Comparison of ENCODE assay signal across 8 cellular contexts in genomic region chr5:151721087-151721646, GRCh38. TPM values are rescaled to one million over a fixed set of nuclear protein-coding genes. Genes with fewer than 3 reads are reported as not detected.
A peak's percentile ranks its signal among the peaks of the same experiment; 100 is the strongest.
DNase-seq lines count a peak whose midpoint lies in the region; ATAC-seq lines count a peak whose summit lies in the region.

No MANE protein-coding gene starts in this region.

- no peaks in the 10 kb centered on the region for H3K36me3 ChIP-seq in mesenchymal stem cell (ENCODE audit: control insufficient read depth in 1 of 2, insufficient read depth in 2 of 2, low read depth in 1 of 2, low read length in 2 of 2)

- no peaks in the 10 kb centered on the region for H3K9me3 ChIP-seq in mesenchymal stem cell (ENCODE audit: control insufficient read depth, low read length)

- H4K8ac ChIP-seq in mesenchymal stem cell (ENCODE audit: low read length) = no peak overlapping the region

- no peaks in the 10 kb centered on the region for H3K27me3 ChIP-seq in mesenchymal stem cell (ENCODE audit: control insufficient read depth in 1 of 2, insufficient read depth in 1 of 2, low read length in 2 of 2)

- H2AFZ ChIP-seq in mesenchymal stem cell (ENCODE audit: low read depth, low read length) = no peak overlapping the region

- DNase-seq in mesenchymal stem cell (peak; percentile 42), NCI-H2171 (lab: John Stamatoyannopoulos, UW) (no peak), NCI-H748 (lab: John Stamatoyannopoulos, UW; ENCODE audit: unreplicated experiment) (no peak), SIG-M5 treated with dmso at 0.1 percent for 504 hours (lab: John Stamatoyannopoulos, UW; ENCODE audit: unreplicated experiment) (no peak)
- DNase-seq in activated CD4-positive, CD25-positive, alpha-beta regulatory T cell treated with anti-CD3 and anti-CD28 coated beads, Interleukin-2, amount 50 U/mL, for 72 hours = no peak

- H3K23ac ChIP-seq in mesenchymal stem cell (ENCODE audit: low read length in 2 of 2) = no peak overlapping the region

- H3K4me2 ChIP-seq in mesenchymal stem cell (ENCODE audit: low read length, poor library complexity, severe bottlenecking) = no peak overlapping the region

- no peak overlapping the region for H3K9ac ChIP-seq in mesenchymal stem cell (ENCODE audit: low read length)

- H3K79me1 ChIP-seq in mesenchymal stem cell (replicated peaks; ENCODE audit: low read length, poor library complexity, severe bottlenecking) = no peaks in the 10 kb centered on the region

- no peak overlapping the region for H2BK120ac ChIP-seq in mesenchymal stem cell (ENCODE audit: low read depth, low read length)

- ATAC-seq in GM18868 (IDR thresholded peaks at IDR 0.05; ENCODE audit: unreplicated experiment) = peak; percentile 87
- peak; percentile 84 for ATAC-seq in GM21737 (IDR thresholded peaks at IDR 0.05; ENCODE audit: unreplicated experiment)
- peak; percentile 70 for ATAC-seq in HG03575 (IDR thresholded peaks at IDR 0.05; ENCODE audit: extremely low read depth, insufficient number of reproducible peaks, low FRiP score, unreplicated experiment)

- H3K4me3 ChIP-seq in mesenchymal stem cell (ENCODE audit: insufficient read depth in 1 of 2, low read depth in 1 of 2, low read length in 2 of 2) = no peak overlapping the region

- no peaks in the 10 kb centered on the region for H3K4me1 ChIP-seq in mesenchymal stem cell (ENCODE audit: control insufficient read depth, insufficient read depth, low read depth, low read length)

- peak overlapping the region in 1 of 2 experiments; percentile 30 for H2BK12ac ChIP-seq in mesenchymal stem cell (ENCODE audit: low read length in 2 of 2)

- WGBS in mesenchymal stem cell = 79% methylated on average over 3 of the region's 3 CpGs

- H3K14ac ChIP-seq in mesenchymal stem cell (ENCODE audit: low read length in 2 of 2) = no peak overlapping the region

- no peak overlapping the region for H2BK5ac ChIP-seq in mesenchymal stem cell (ENCODE audit: low read depth, low read length, poor library complexity, severe bottlenecking)

- no peak overlapping the region for H3K27ac ChIP-seq in mesenchymal stem cell (ENCODE audit: low read length, poor library complexity, severe bottlenecking)

- H3K4ac ChIP-seq in mesenchymal stem cell (ENCODE audit: low read depth in 1 of 2, low read length in 2 of 2) = peak overlapping the region in 1 of 2 experiments; percentile 59

- H4K91ac ChIP-seq in mesenchymal stem cell (ENCODE audit: low read length) = no peak overlapping the region

- H2AK5ac ChIP-seq in mesenchymal stem cell (ENCODE audit: low read length, severe bottlenecking) = no peak overlapping the region

- no peak overlapping the region for H3K18ac ChIP-seq in mesenchymal stem cell (ENCODE audit: low read depth in 1 of 2, low read length in 2 of 2)

- H2BK15ac ChIP-seq in mesenchymal stem cell (ENCODE audit: low read depth, poor library complexity, severe bottlenecking) = peak overlapping the region; percentile 83

RNA-seq across cellular contexts. Expression of gene SPARC, which starts 34.5 kb away (rescaled TPM):
- 5,201 TPM for polyA plus RNA-seq in mesenchymal stem cell (2013, experiment 1 of 2)
- 4,942 TPM for polyA plus RNA-seq in mesenchymal stem cell (2013, experiment 2 of 2)

RNA-seq across cellular contexts. Expression of gene ATOX1, which starts 37.3 kb away (rescaled TPM):
- polyA plus RNA-seq in mesenchymal stem cell (2013, experiment 1 of 2) = 310 TPM
- polyA plus RNA-seq in mesenchymal stem cell (2013, experiment 2 of 2) = 311 TPM

RNA-seq across cellular contexts. Expression of gene G3BP1, which starts 50.6 kb away (rescaled TPM):
- polyA plus RNA-seq in mesenchymal stem cell (2013, experiment 1 of 2) = 50.3 TPM
- 51.5 TPM for polyA plus RNA-seq in mesenchymal stem cell (2013, experiment 2 of 2)
